Comparison of ENCODE assay signal across 27 cellular contexts in genomic region chr22:46135611-46136538, GRCh38.
"Had no signal": no experiment of that assay in that cellular context is flagged by ENCODE, and none has a peak within 500 bp of the region (broad histone marks: within the 10 kb centered on the region; RNA-seq: fewer than 3 reads in every experiment).

No MANE protein-coding gene starts in this region.

- H3K4me3 Mint-ChIP-seq: activated CD8-positive, alpha-beta T cell treated with anti-CD3 and anti-CD28 coated beads, Interleukin-2, amount 10 ng/mL, durations not matched to agents 7 days and 5 days; activated naive CD4-positive, alpha-beta T cell treated with anti-CD3 and anti-CD28 coated beads, Interleukin-2, amount 50 U/mL, for 24 hours; brain; central memory CD8-positive, alpha-beta T cell; effector memory CD8-positive, alpha-beta T cell; natural killer cell treated with Interleukin-12 subunit alpha and Interleukin-12 subunit beta and Interleukin-15 and Interleukin-18, amount 100 ng/mL, for 72 hours; T-helper 17 cell had no signal

- FAIRE-seq: colon, endothelial cell of umbilical vein, frontal cortex, islet of Langerhans had no signal

- H3K4me1 ChIP-seq: upper lobe of left lung had no signal

- H3K27ac ChIP-seq: SK-N-MC, thoracic aorta, upper lobe of left lung, WERI-Rb-1 had no signal

- H3K27me3 Mint-ChIP-seq: activated naive CD4-positive, alpha-beta T cell treated with anti-CD3 and anti-CD28 coated beads, Interleukin-2, amount 50 U/mL, for 24 hours; central memory CD8-positive, alpha-beta T cell; effector memory CD8-positive, alpha-beta T cell; natural killer cell treated with Interleukin-12 subunit alpha and Interleukin-12 subunit beta and Interleukin-15 and Interleukin-18, amount 100 ng/mL, for 72 hours; T-helper 17 cell had no signal

- H3K36me3 ChIP-seq: thoracic aorta, upper lobe of left lung, WERI-Rb-1 had no signal

- H3K9me3 ChIP-seq: thoracic aorta, upper lobe of left lung had no signal

- H3K36me3 Mint-ChIP-seq: activated naive CD4-positive, alpha-beta T cell treated with anti-CD3 and anti-CD28 coated beads, Interleukin-2, amount 50 U/mL, for 24 hours; brain; natural killer cell treated with Interleukin-12 subunit alpha and Interleukin-12 subunit beta and Interleukin-15 and Interleukin-18, amount 100 ng/mL, for 72 hours had no signal

- ATAC-seq: activated CD8-positive, alpha-beta T cell treated with anti-CD3 and anti-CD28 coated beads, Interleukin-2, amount 10 ng/mL, durations not matched to agents 7 days and 5 days; effector memory CD8-positive, alpha-beta T cell; esophagus mucosa; left colon; natural killer cell treated with Interleukin-12 subunit alpha and Interleukin-12 subunit beta and Interleukin-15 and Interleukin-18, amount 100 ng/mL, for 72 hours; T-helper 17 cell had no signal

- H3K4me1 Mint-ChIP-seq: activated naive CD4-positive, alpha-beta T cell treated with anti-CD3 and anti-CD28 coated beads, Interleukin-2, amount 50 U/mL, for 24 hours; central memory CD8-positive, alpha-beta T cell; T-helper 17 cell had no signal

- H3K9me3 Mint-ChIP-seq: activated naive CD4-positive, alpha-beta T cell treated with anti-CD3 and anti-CD28 coated beads, Interleukin-2, amount 50 U/mL, for 24 hours; central memory CD8-positive, alpha-beta T cell; effector memory CD8-positive, alpha-beta T cell; natural killer cell treated with Interleukin-12 subunit alpha and Interleukin-12 subunit beta and Interleukin-15 and Interleukin-18, amount 100 ng/mL, for 72 hours had no signal

- H3K4me3 ChIP-seq: dorsolateral prefrontal cortex, SK-N-MC, thoracic aorta, upper lobe of left lung had no signal

- H3K27me3 ChIP-seq: dorsolateral prefrontal cortex, upper lobe of left lung had no signal

- H3K27ac Mint-ChIP-seq: activated CD8-positive, alpha-beta T cell treated with anti-CD3 and anti-CD28 coated beads, Interleukin-2, amount 10 ng/mL, durations not matched to agents 7 days and 5 days; activated naive CD4-positive, alpha-beta T cell treated with anti-CD3 and anti-CD28 coated beads, Interleukin-2, amount 50 U/mL, for 24 hours; effector memory CD8-positive, alpha-beta T cell; T-helper 17 cell had no signal

- DNase-seq: activated CD4-positive, alpha-beta T cell treated with anti-CD3 and anti-CD28 coated beads for 1 hour; activated CD4-positive, alpha-beta T cell treated with anti-CD3 and anti-CD28 coated beads, Interleukin-2, amount 50 U/mL, for 1 hour; activated CD8-positive, alpha-beta T cell treated with anti-CD3 and anti-CD28 coated beads, Interleukin-2, amount 10 ng/mL, durations not matched to agents 7 days and 5 days; activated gamma-delta T cell treated with Interleukin-2 at 50 U/mL for 16 hours; dorsolateral prefrontal cortex; effector memory CD8-positive, alpha-beta T cell; glutamatergic neuron; hypothalamus; left colon; nucleus accumbens; stimulated activated CD4-positive, alpha-beta T cell treated with anti-CD3 and anti-CD28 coated beads, Interleukin-4, amount 100 ng/mL, for 24 hours; stimulated activated naive CD4-positive, alpha-beta T cell treated with Interleukin-2 at 50 U/mL for 16 hours; SW 1271; WERI-Rb-1 had no signal
